11 cellular contexts compared by ENCODE assay signal in genomic region chr17:9370464-9370863, GRCh38.
DNase-seq lines count a peak whose midpoint lies in the region; TF ChIP-seq lines count a peak whose summit lies in the region.
"Had no signal": no experiment of that assay in that cellular context is flagged by ENCODE, and none has a peak within 500 bp of the region (broad histone marks: within the 10 kb centered on the region; RNA-seq: fewer than 3 reads in every experiment).

No MANE protein-coding gene starts in this region.

- H3K4me3 ChIP-seq in epithelial cell of esophagus (ENCODE audit: low read length), result no peak overlapping the region

- DNase-seq in NCI-H1417 (lab: John Stamatoyannopoulos, UW) (peak; percentile 32 to 82 (median 45)), NCI-H1417 treated with DMSO at 0.1 percent for 48 hours (lab: John Stamatoyannopoulos, UW) (no peak), NCI-H345 (lab: John Stamatoyannopoulos, UW) (peak; percentile 39), epithelial cell of esophagus (ENCODE audit: low read depth) (peak; percentile 81), renal cortical epithelial cell (ENCODE audit: low read depth) (peak; percentile 50), GF-D8 (lab: John Stamatoyannopoulos, UW) (no peak), HK-2 (ENCODE audit: unreplicated experiment) (no peak)
- no peak for DNase-seq in activated CD8-positive, alpha-beta memory T cell treated with anti-CD3 and anti-CD28 coated beads, Interleukin-2, amount 50 U/mL, for 48 hours
- DNase-seq: activated naive CD8-positive, alpha-beta T cell treated with anti-CD3 and anti-CD28 coated beads, Interleukin-2, amount 10 ng/mL, durations not matched to agents 7 days and 5 days; effector memory CD4-positive, alpha-beta T cell; NCI-H1694 had no signal

- TF ChIP-seq CTCF in epithelial cell of esophagus (IDR thresholded peaks at IDR 0.05; ENCODE audit: insufficient read depth, low read depth, low read length, missing control alignments), result no peak

Comparison
In these comparisons a context has a peak if more than half of its experiments do, and no peak if none do; other contexts are left out.
1. DNase-seq: peak in NCI-H1417 (3 of 3), NCI-H345 (single experiment), epithelial cell of esophagus (single experiment) and renal cortical epithelial cell (single experiment); none in NCI-H1417 treated with DMSO at 0.1 percent for 48 hours (single experiment), activated CD8-positive, alpha-beta memory T cell treated with anti-CD3 and anti-CD28 coated beads, Interleukin-2, amount 50 U/mL, for 48 hours (single experiment), GF-D8 (single experiment) and HK-2 (single experiment).